9 cellular contexts compared by ENCODE assay signal in the genomic region with DNA sequence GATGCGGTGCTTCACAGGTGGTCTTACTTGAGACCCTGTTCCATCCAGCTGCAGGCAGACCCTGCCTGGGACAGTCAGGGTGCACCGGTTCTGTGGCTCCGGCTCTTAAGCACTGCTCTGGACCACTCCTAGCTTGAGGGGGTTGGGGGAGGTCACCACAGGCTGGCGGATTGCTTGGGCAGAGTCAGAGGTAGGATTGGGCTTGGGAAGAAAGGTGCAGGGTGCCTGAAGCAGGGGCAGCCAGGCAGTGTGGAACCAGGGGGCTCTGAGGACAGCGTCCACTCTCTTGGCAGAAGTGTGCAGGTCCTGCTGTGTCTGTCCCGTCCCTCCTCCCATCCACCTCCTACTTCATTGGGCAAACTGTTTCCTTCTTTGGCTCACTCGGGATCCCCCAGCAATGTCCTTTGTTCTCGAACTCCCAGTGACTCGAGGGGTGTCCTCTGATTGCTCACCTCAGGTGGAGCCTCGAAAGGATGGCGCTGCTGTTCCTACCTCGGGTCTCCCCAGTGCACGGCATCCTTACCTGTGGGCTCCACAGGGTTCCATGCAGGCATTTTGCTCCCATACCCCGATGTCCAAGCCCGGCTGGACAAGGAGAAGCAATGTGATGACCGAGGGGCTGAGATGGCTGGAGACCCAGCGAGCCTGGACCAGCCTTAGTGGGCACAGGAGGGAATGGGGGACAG. TPM values are rescaled to one million over a fixed set of nuclear protein-coding genes. Genes with fewer than 3 reads are reported as not detected.
DNase-seq lines count a peak whose midpoint lies in the region; ATAC-seq and TF ChIP-seq lines count a peak whose summit lies in the region.
"Had no signal": no experiment of that assay in that cellular context is flagged by ENCODE, and none has a peak within 500 bp of the region (broad histone marks: within the 10 kb centered on the region; RNA-seq: fewer than 3 reads in every experiment).

No MANE protein-coding gene starts in this region.

- peak overlapping the region; percentile 32 for H3K18ac ChIP-seq in trophoblast cell (ENCODE audit: low read length)

- ATAC-seq in DND-41 (ENCODE audit: insufficient read depth, low read depth) (no peak), RWPE2 (ENCODE audit: low read depth) (no peak), GM19023 (IDR thresholded peaks at IDR 0.05; ENCODE audit: unreplicated experiment) (no peak), GM19455 (IDR thresholded peaks at IDR 0.05; ENCODE audit: unreplicated experiment) (no peak)

- peaks cover 37% of the 10 kb centered on the region for H4K20me1 ChIP-seq in DND-41 (ENCODE audit: insufficient read depth, low read length)

- H4K8ac ChIP-seq in trophoblast cell (ENCODE audit: low read depth, low read length), result no peak overlapping the region

- H2BK12ac ChIP-seq in trophoblast cell (ENCODE audit: low read length), result no peak overlapping the region

- H3K4me2 ChIP-seq in DND-41 (ENCODE audit: insufficient read depth, low read length) (peak overlapping the region; percentile 95), trophoblast cell (ENCODE audit: low read length) (peak overlapping the region; percentile 68)

- intact Hi-C loops in esophagus muscularis mucosa (cut with DNase I), result no loop called here

- H3K4ac ChIP-seq in trophoblast cell (ENCODE audit: low read depth, low read length), result peak overlapping the region; percentile 9

- no peak for TF ChIP-seq POLR2A in esophagus muscularis mucosa (IDR thresholded peaks at IDR 0.05; ENCODE audit: low read depth)

- DNase-seq in DND-41, result no peak
- DNase-seq in RWPE2 (ENCODE audit: low spot score), result no peak
- no peak for DNase-seq in esophagus muscularis mucosa (ENCODE audit: extremely low spot score)
- no peak for DNase-seq in trophoblast cell
- DNase-seq in MV-4-11 (lab: John Stamatoyannopoulos, UW), result no peak
- DNase-seq in HPDE6-E6E7 (ENCODE audit: extremely low spot score), result no peak
- DNase-seq: NCI-H1105 treated with DMSO at 0.1 percent for 48 hours had no signal

- H2BK120ac ChIP-seq in trophoblast cell (ENCODE audit: insufficient read depth, low read length, poor library complexity), result no peak overlapping the region

- H3K27me3 ChIP-seq in DND-41 (ENCODE audit: insufficient read depth, low read length, poor library complexity) (no peaks in the 10 kb centered on the region), RWPE2 (ENCODE audit: insufficient read depth, poor library complexity, severe bottlenecking) (no peaks in the 10 kb centered on the region), esophagus muscularis mucosa (peaks cover 0 to 4% (median 0%) of the 10 kb centered on the region in 4 donors), trophoblast cell (ENCODE audit: insufficient read depth, low read length) (no peaks in the 10 kb centered on the region)

- H3K9me3 ChIP-seq in DND-41 (ENCODE audit: insufficient read depth, low read length, severe bottlenecking) (no peaks in the 10 kb centered on the region), RWPE2 (ENCODE audit: severe bottlenecking) (no peaks in the 10 kb centered on the region), esophagus muscularis mucosa (no peaks in the 10 kb centered on the region), trophoblast cell (ENCODE audit: insufficient read depth, low read depth, low read length) (no peaks in the 10 kb centered on the region)

- peaks cover 30% of the 10 kb centered on the region for H3K4me1 ChIP-seq in DND-41 (ENCODE audit: insufficient read depth, low read length)
- peaks cover 32% of the 10 kb centered on the region for H3K4me1 ChIP-seq in RWPE2 (ENCODE audit: insufficient read depth, poor library complexity, severe bottlenecking)
- H3K4me1 ChIP-seq in esophagus muscularis mucosa, result peaks cover 34 to 47% (median 46%) of the 10 kb centered on the region in 4 donors
- peaks cover 17 to 21% of the 10 kb centered on the region in 2 experiments for H3K4me1 ChIP-seq in trophoblast cell (ENCODE audit: control insufficient read depth in 1 of 2, insufficient read depth in 2 of 2, low read length in 2 of 2)

- H3K36me3 ChIP-seq in DND-41 (ENCODE audit: insufficient read depth, low read length) (peaks cover 14% of the 10 kb centered on the region), RWPE2 (ENCODE audit: low read depth) (peaks cover 40% of the 10 kb centered on the region), esophagus muscularis mucosa (peaks cover 0 to 10% (median 9%) of the 10 kb centered on the region in 4 donors), trophoblast cell (ENCODE audit: control insufficient read depth in 1 of 2, insufficient read depth in 2 of 2, low read length in 2 of 2) (peaks cover 7 to 11% of the 10 kb centered on the region in 2 experiments)

- H3K79me1 ChIP-seq in trophoblast cell (ENCODE audit: low read length), result peaks cover 13% of the 10 kb centered on the region

- H2BK5ac ChIP-seq in trophoblast cell (ENCODE audit: low read depth, low read length, poor library complexity), result no peak overlapping the region

- H3K27ac ChIP-seq in DND-41 (ENCODE audit: low read length) (peak overlapping the region; percentile 66; the same call in 1 of the 2 replicates), RWPE2 (ENCODE audit: poor library complexity, severe bottlenecking) (peak overlapping the region; percentile 96), esophagus muscularis mucosa (replicated peaks in 1 of 4) (peak overlapping the region in 1 of 4 donors; percentile 82), trophoblast cell (ENCODE audit: low read depth, low read length) (no peak overlapping the region)

- H3K23ac ChIP-seq in trophoblast cell (ENCODE audit: low read length), result no peak overlapping the region

- no peak overlapping the region for H3K14ac ChIP-seq in trophoblast cell (ENCODE audit: low read length)

- peaks cover 30% of the 10 kb centered on the region for H3K79me2 ChIP-seq in DND-41 (ENCODE audit: insufficient read depth, low read length)
- H3K79me2 ChIP-seq in trophoblast cell (ENCODE audit: control insufficient read depth, insufficient read depth, low read length, poor library complexity), result peaks cover 20% of the 10 kb centered on the region

- H4K91ac ChIP-seq in trophoblast cell (ENCODE audit: low read depth, low read length), result no peak overlapping the region

- no peak for TF ChIP-seq CTCF in DND-41 (IDR thresholded peaks at IDR 0.05; ENCODE audit: borderline replicate concordance, extremely low read depth, low read length, poor library complexity, severe bottlenecking)
- no peak for TF ChIP-seq CTCF in RWPE2 (IDR thresholded peaks at IDR 0.05; ENCODE audit: poor library complexity, severe bottlenecking)
- no peak for TF ChIP-seq CTCF in esophagus muscularis mucosa (IDR thresholded peaks at IDR 0.05)

- H3K4me3 ChIP-seq in DND-41 (ENCODE audit: low read depth in 1 of 2, low read length in 2 of 2) (peak overlapping the region in 1 of 2 experiments; percentile 91; a peak in 2 of 4 replicates), RWPE2 (ENCODE audit: severe bottlenecking) (peak overlapping the region; percentile 99), esophagus muscularis mucosa (peak overlapping the region; percentile 84 to 95 (median 88)), trophoblast cell (ENCODE audit: low read depth, low read length) (peak overlapping the region; percentile 93)

- H2AFZ ChIP-seq in DND-41 (ENCODE audit: low read depth, low read length) (no peak overlapping the region), trophoblast cell (ENCODE audit: insufficient read depth, low read length, poor library complexity) (no peak overlapping the region)

- 93% methylated on average over 10 of the region's 17 CpGs for WGBS in esophagus muscularis mucosa
- whole genome bisulfite sequencing in trophoblast cell (ENCODE audit: extremely low coverage, insufficient coverage, insufficient read length), result no CpG with 5 or more reads among the region's 17 CpGs

- H3K9ac ChIP-seq in DND-41 (ENCODE audit: low read depth, low read length) (peak overlapping the region; percentile 67), trophoblast cell (ENCODE audit: low read length) (peak overlapping the region; percentile 36)

- no peak overlapping the region for H4K12ac ChIP-seq in trophoblast cell (ENCODE audit: low read depth, low read length)

- TF ChIP-seq EP300 in esophagus muscularis mucosa (IDR thresholded peaks at IDR 0.05), result no peak

- H2AK5ac ChIP-seq in trophoblast cell (ENCODE audit: low read length), result peak overlapping the region; percentile 16

RNA-seq across cellular contexts. Expression of a gene that starts 1.8 kb away (rescaled TPM):
- total RNA-seq in esophagus muscularis mucosa, result 10 to 100 TPM; 22.4 to 40.9 (median 31.8) TPM
- polyA plus RNA-seq in trophoblast cell (2013), result 70.9 and 73.5 TPM in 2 replicates

RNA-seq across cellular contexts. Expression of a gene that starts 55.4 kb away (rescaled TPM):
- 10 to 100 TPM in 1 of 4 donors, 1 to 10 TPM in 3; 5.0 to 21.1 (median 8.1) TPM for total RNA-seq in esophagus muscularis mucosa
- polyA plus RNA-seq in trophoblast cell (2013), result 112 and 114 TPM in 2 replicates
